Comparison of ENCODE assay signal across 1 cellular context in genomic region chr10:19683965-19684364, GRCh38.
TF ChIP-seq lines count a peak whose summit lies in the region.

No MANE protein-coding gene starts in this region.

TF ChIP-seq in GM23338, 12 proteins besides CTCF, POLR2A, EP300 and RAD21 (continued from another document):
- TF ChIP-seq ZNF462 (CRISPR knock-in tag; IDR thresholded peaks at IDR 0.05) (no peak), ZNF331 (CRISPR knock-in tag; IDR thresholded peaks at IDR 0.05; ENCODE audit: low read depth) (no peak), ZNF114 (CRISPR knock-in tag; IDR thresholded peaks at IDR 0.05) (no peak), JUNB (IDR thresholded peaks at IDR 0.05; ENCODE audit: unreplicated experiment) (no peak), STAT1 (IDR thresholded peaks at IDR 0.05; ENCODE audit: unreplicated experiment) (no peak), CREB1 (CRISPR knock-in tag; IDR thresholded peaks at IDR 0.05; ENCODE audit: low read depth) (no peak), EZH2phosphoT487 (IDR thresholded peaks at IDR 0.05; ENCODE audit: unreplicated experiment) (no peak), EZH2 (IDR thresholded peaks at IDR 0.05; ENCODE audit: low read depth, unreplicated experiment) (no peak), POLR2AphosphoS5 (IDR thresholded peaks at IDR 0.05; ENCODE audit: low read depth) (no peak), ETS1 (IDR thresholded peaks at IDR 0.05) (no peak), REST (IDR thresholded peaks at IDR 0.05; ENCODE audit: unreplicated experiment) (no peak)
TF ChIP-seq in GM23338: peak in this region for 0.
